ENCODE assay signal across 1 cellular context in genomic region chr7:37663693-37664092, GRCh38.
TF ChIP-seq lines count a peak whose summit lies in the region.

No MANE protein-coding gene starts in this region.

TF ChIP-seq in K562, 482 proteins besides CTCF, POLR2A, EP300 and RAD21 (continued from another document):
- TF ChIP-seq VEZF1 (CRISPR knock-in tag; IDR thresholded peaks at IDR 0.05), result peak; percentile 82; the same call in 1 of the 2 replicates
